Comparison of ENCODE assay signal across 8 cellular contexts in the genomic region with DNA sequence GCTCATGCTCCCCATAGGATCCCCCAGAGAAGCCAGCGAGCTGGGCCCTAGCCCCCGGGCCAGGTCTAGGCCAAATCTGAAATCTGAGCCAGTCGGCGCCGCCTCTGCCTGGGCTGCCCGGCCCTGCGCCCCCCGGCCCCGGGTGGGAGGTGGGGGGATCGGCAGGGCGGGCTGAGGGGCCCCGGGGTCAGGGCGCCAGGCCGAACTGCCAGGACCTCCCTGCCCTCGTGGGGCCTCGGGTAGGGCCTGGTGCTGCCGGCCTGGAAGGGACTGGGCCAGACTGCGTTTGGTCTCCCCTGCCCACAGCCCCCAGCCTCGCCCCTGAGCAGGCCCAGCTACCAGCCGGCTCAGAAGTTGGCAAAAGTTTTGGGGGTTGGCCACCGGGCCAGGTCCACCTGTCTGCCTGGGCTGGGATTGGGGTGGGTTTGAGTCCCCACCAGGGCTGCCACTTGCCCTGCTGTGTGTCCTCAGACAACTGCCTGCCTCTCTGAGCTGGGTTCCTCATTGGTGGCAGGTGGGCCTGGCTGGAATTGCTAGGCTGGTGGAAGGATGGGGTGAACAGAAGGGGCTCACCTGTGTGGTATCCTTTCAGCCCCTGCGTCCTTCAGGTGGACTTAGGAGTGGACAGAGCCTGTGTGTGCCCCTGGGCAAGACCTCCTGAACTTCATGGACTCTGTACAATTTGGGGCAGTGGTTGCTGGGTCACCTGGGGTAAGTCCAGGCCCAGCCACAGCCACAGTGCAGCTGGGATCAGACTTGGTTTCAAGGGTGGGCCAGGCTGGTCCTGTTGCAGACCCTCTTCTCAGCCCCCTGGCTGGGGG. TPM values are rescaled to one million over a fixed set of nuclear protein-coding genes. Genes with fewer than 3 reads are reported as not detected.
DNase-seq lines count a peak whose midpoint lies in the region; ATAC-seq and TF ChIP-seq lines count a peak whose summit lies in the region.

No MANE protein-coding gene starts in this region.

- H3K9me3 Mint-ChIP-seq in activated CD4-positive, alpha-beta T cell treated with anti-CD3 and anti-CD28 coated beads, Interleukin-2, amount 10 ng/mL, durations not matched to agents 24 days and 14 days = no peaks in the 10 kb centered on the region

- no peaks in the 10 kb centered on the region for H3K9me3 ChIP-seq in thoracic aorta

- no peak for TF ChIP-seq CTCF in astrocyte of the spinal cord (IDR thresholded peaks at IDR 0.05; ENCODE audit: low read depth, low read length)
- TF ChIP-seq CTCF in thoracic aorta (IDR thresholded peaks at IDR 0.05) = peak; percentile 7

- peaks cover 20% of the 10 kb centered on the region for H3K4me1 Mint-ChIP-seq in activated CD4-positive, alpha-beta T cell treated with anti-CD3 and anti-CD28 coated beads, Interleukin-2, amount 10 ng/mL, durations not matched to agents 24 days and 14 days

- H3K4me3 ChIP-seq in astrocyte of the spinal cord (ENCODE audit: low read depth, low read length) (peak overlapping the region; percentile 54), thoracic aorta (peak overlapping the region; percentile 81)

- H3K27me3 Mint-ChIP-seq in activated CD4-positive, alpha-beta T cell treated with anti-CD3 and anti-CD28 coated beads, Interleukin-2, amount 10 ng/mL, durations not matched to agents 24 days and 14 days = no peaks in the 10 kb centered on the region

- H3K27ac ChIP-seq in thoracic aorta = peak overlapping the region; percentile 85 to 92

- H3K36me3 Mint-ChIP-seq in activated CD4-positive, alpha-beta T cell treated with anti-CD3 and anti-CD28 coated beads, Interleukin-2, amount 10 ng/mL, durations not matched to agents 24 days and 14 days (ENCODE audit: low read depth) = no peaks in the 10 kb centered on the region

- no peaks in the 10 kb centered on the region for H3K36me3 ChIP-seq in thoracic aorta

- peaks cover 25 to 52% of the 10 kb centered on the region in 2 donors for H3K4me1 ChIP-seq in thoracic aorta (ENCODE audit: control insufficient read depth in 1 of 2, low read depth in 2 of 2)

- ATAC-seq in thoracic aorta (ENCODE audit: insufficient number of reproducible peaks, low FRiP score, low read depth) = no peak

- intact Hi-C loops in activated CD4-positive, alpha-beta T cell treated with anti-CD3 and anti-CD28 coated beads, Interleukin-2, amount 10 ng/mL, durations not matched to agents 24 days and 14 days (cut with micrococcal nuclease) = loop anchor here (5.0 kb wide), 1 partner anchor 49 kb away; no protein-coding TSS in a partner anchor

- H3K27me3 ChIP-seq in thoracic aorta (replicated peaks; ENCODE audit: insufficient read depth) = no peaks in the 10 kb centered on the region

- H3K4me3 Mint-ChIP-seq in activated CD4-positive, alpha-beta T cell treated with anti-CD3 and anti-CD28 coated beads, Interleukin-2, amount 10 ng/mL, durations not matched to agents 24 days and 14 days = peak overlapping the region; percentile 51

- no peak for DNase-seq in activated CD4-positive, alpha-beta T cell treated with anti-CD3 and anti-CD28 coated beads, Interleukin-2, amount 10 ng/mL, durations not matched to agents 24 days and 14 days
- no peak for DNase-seq in activated CD4-positive, alpha-beta T cell treated with anti-CD3 and anti-CD28 coated beads, Interleukin-2, amount 50 U/mL, for 48 hours
- DNase-seq in astrocyte of the spinal cord (ENCODE audit: low read depth, low spot score) (no peak), left kidney (ENCODE audit: low read depth, low spot score) (peak; percentile 66), thoracic aorta (ENCODE audit: low spot score) (no peak), amniotic stem cell (lab: John Stamatoyannopoulos, UW) (no peak), globus pallidus (ENCODE audit: low spot score) (no peak), Ammon's horn (ENCODE audit: low spot score) (no peak)

- in situ Hi-C loops in astrocyte of the spinal cord (cut with HindIII; ENCODE audit: low sequenced_read_pairs) = no loop called here

- H3K27ac Mint-ChIP-seq in activated CD4-positive, alpha-beta T cell treated with anti-CD3 and anti-CD28 coated beads, Interleukin-2, amount 10 ng/mL, durations not matched to agents 24 days and 14 days = no peak overlapping the region

RNA-seq across cellular contexts. Expression of a gene that starts 0.8 kb away (rescaled TPM):
- total RNA-seq in activated CD4-positive, alpha-beta T cell treated with anti-CD3 and anti-CD28 coated beads, Interleukin-2, amount 10 ng/mL, durations not matched to agents 24 days and 14 days = 3.6 and 5.4 TPM in 2 replicates
- total RNA-seq in thoracic aorta = 10 to 100 TPM; 80.3 to 89.0 TPM

RNA-seq across cellular contexts. Expression of a gene that starts 57.3 kb away (rescaled TPM):
- total RNA-seq in activated CD4-positive, alpha-beta T cell treated with anti-CD3 and anti-CD28 coated beads, Interleukin-2, amount 10 ng/mL, durations not matched to agents 24 days and 14 days = 13.4 and 13.7 TPM in 2 replicates
- 10 to 100 TPM; 29.0 to 34.3 TPM for total RNA-seq in thoracic aorta

Comparison
In these comparisons a context has a peak if more than half of its experiments do, and no peak if none do; other contexts are left out.
1. RNA of a gene that starts 0.8 kb away (total RNA-seq): 80.3 to 89.0 TPM in thoracic aorta; 3.6 to 5.4 TPM in activated CD4-positive, alpha-beta T cell treated with anti-CD3 and anti-CD28 coated beads, Interleukin-2, amount 10 ng/mL, durations not matched to agents 24 days and 14 days; every median in the first group is over 10 times any median in the second.